8 cellular contexts compared by ENCODE assay signal in genomic region chr11:723120-723883, GRCh38. TPM values are rescaled to one million over a fixed set of nuclear protein-coding genes. Genes with fewer than 3 reads are reported as not detected.
DNase-seq lines count a peak whose midpoint lies in the region; ATAC-seq, FAIRE-seq and TF ChIP-seq lines count a peak whose summit lies in the region.

No MANE protein-coding gene starts in this region.

- H3K27me3 Mint-ChIP-seq in activated CD4-positive, alpha-beta T cell treated with anti-CD3 and anti-CD28 coated beads, Interleukin-2, amount 10 ng/mL, durations not matched to agents 7 days and 5 days = peaks cover 27% of the 10 kb centered on the region

- CTCF ChIA-PET in activated CD4-positive, alpha-beta T cell treated with anti-CD3 and anti-CD28 coated beads, Interleukin-2, amount 10 ng/mL, durations not matched to agents 7 days and 5 days (lab: Charles Lee) = interaction anchor here (0.7 to 3.4 kb wide), 14 partner anchors 10 to 169 kb away, joined by 3 to 16 read pairs (median 4); partner anchors contain the start of genes DEAF1, EPS8L2, LMNTD2 and TMEM80

- H3K36me3 Mint-ChIP-seq in activated CD4-positive, alpha-beta T cell treated with anti-CD3 and anti-CD28 coated beads, Interleukin-2, amount 10 ng/mL, durations not matched to agents 7 days and 5 days (ENCODE audit: low read depth) = no peaks in the 10 kb centered on the region

- no peaks in the 10 kb centered on the region for H3K9me3 Mint-ChIP-seq in activated CD4-positive, alpha-beta T cell treated with anti-CD3 and anti-CD28 coated beads, Interleukin-2, amount 10 ng/mL, durations not matched to agents 7 days and 5 days

- POLR2A ChIA-PET in activated CD4-positive, alpha-beta T cell treated with anti-CD3 and anti-CD28 coated beads, Interleukin-2, amount 10 ng/mL, durations not matched to agents 7 days and 5 days (lab: Charles Lee) = no interaction called here

- peak; percentile 66 for DNase-seq in NOMO-1 treated with DMSO at 0.1 percent for 48 hours (lab: John Stamatoyannopoulos, UW; ENCODE audit: unreplicated experiment)
- DNase-seq in NOMO-1 treated with dmso at 0.1 percent for 144 hours (lab: John Stamatoyannopoulos, UW; ENCODE audit: unreplicated experiment) = no peak
- DNase-seq in NCI-H1105 (lab: John Stamatoyannopoulos, UW) = peak; percentile 51
- DNase-seq in activated CD4-positive, alpha-beta T cell treated with anti-CD3 and anti-CD28 coated beads, Interleukin-2, amount 10 ng/mL, durations not matched to agents 7 days and 5 days = peak; percentile 72
- DNase-seq in epithelial cell of proximal tubule (ENCODE audit: low read depth) = no peak
- peak; percentile 36 for DNase-seq in non-pigmented ciliary epithelial cell (ENCODE audit: low read depth)
- DNase-seq in H54 (ENCODE audit: insufficient read length, low spot score) = no peak

- peak overlapping the region; percentile 78 for H3K27ac Mint-ChIP-seq in activated CD4-positive, alpha-beta T cell treated with anti-CD3 and anti-CD28 coated beads, Interleukin-2, amount 10 ng/mL, durations not matched to agents 7 days and 5 days

- no peak overlapping the region for H3K4me3 Mint-ChIP-seq in activated CD4-positive, alpha-beta T cell treated with anti-CD3 and anti-CD28 coated beads, Interleukin-2, amount 10 ng/mL, durations not matched to agents 7 days and 5 days

- TF ChIP-seq POLR2A in H54 (IDR thresholded peaks at IDR 0.05; ENCODE audit: low read depth, low read length) = no peak

- ATAC-seq in GM21619 (IDR thresholded peaks at IDR 0.05; ENCODE audit: unreplicated experiment) = no peak

- peak; percentile 63 for TF ChIP-seq CTCF in epithelial cell of proximal tubule (conservative IDR thresholded peaks at IDR 0.05; ENCODE audit: low read depth, low read length)

- no peak for FAIRE-seq in H54 (lab: Jason Lieb, UNC)

- H3K4me1 Mint-ChIP-seq in activated CD4-positive, alpha-beta T cell treated with anti-CD3 and anti-CD28 coated beads, Interleukin-2, amount 10 ng/mL, durations not matched to agents 7 days and 5 days = peaks cover 21% of the 10 kb centered on the region

- H3K4me3 ChIP-seq in epithelial cell of proximal tubule (ENCODE audit: low read depth, low read length) = no peak overlapping the region

RNA-seq across cellular contexts. Expression of gene EPS8L2, which starts 17.3 kb away (rescaled TPM):
- 10 to 100 TPM in 1 of 2 experiments, 1 to 10 TPM in 1; 7.8 to 11.9 TPM for total RNA-seq in activated CD4-positive, alpha-beta T cell treated with anti-CD3 and anti-CD28 coated beads, Interleukin-2, amount 10 ng/mL, durations not matched to agents 7 days and 5 days
- 145 and 151 TPM in 2 replicates for total RNA-seq in epithelial cell of proximal tubule

RNA-seq across cellular contexts. Expression of gene TALDO1, which starts 24.0 kb away (rescaled TPM):
- 100 to 1,000 TPM; 219 to 268 TPM for total RNA-seq in activated CD4-positive, alpha-beta T cell treated with anti-CD3 and anti-CD28 coated beads, Interleukin-2, amount 10 ng/mL, durations not matched to agents 7 days and 5 days
- total RNA-seq in epithelial cell of proximal tubule = 332 and 365 TPM in 2 replicates

RNA-seq across cellular contexts. Expression of gene TMEM80, which starts 27.7 kb away (rescaled TPM):
- total RNA-seq in activated CD4-positive, alpha-beta T cell treated with anti-CD3 and anti-CD28 coated beads, Interleukin-2, amount 10 ng/mL, durations not matched to agents 7 days and 5 days = 10 to 100 TPM; 39.1 to 44.7 TPM
- 10.7 and 20.8 TPM in 2 replicates for total RNA-seq in epithelial cell of proximal tubule

RNA-seq across cellular contexts. Expression of gene DEAF1, which starts 28.3 kb away (rescaled TPM):
- total RNA-seq in activated CD4-positive, alpha-beta T cell treated with anti-CD3 and anti-CD28 coated beads, Interleukin-2, amount 10 ng/mL, durations not matched to agents 7 days and 5 days = 10 to 100 TPM; 44.0 to 48.8 TPM
- 38.2 and 40.4 TPM in 2 replicates for total RNA-seq in epithelial cell of proximal tubule

RNA-seq across cellular contexts. Expression of gene GATD1, which starts 54.0 kb away (rescaled TPM):
- total RNA-seq in activated CD4-positive, alpha-beta T cell treated with anti-CD3 and anti-CD28 coated beads, Interleukin-2, amount 10 ng/mL, durations not matched to agents 7 days and 5 days = 10 to 100 TPM; 58.2 to 62.1 TPM
- 32.6 and 68.8 TPM in 2 replicates for total RNA-seq in epithelial cell of proximal tubule

Comparison
In these comparisons a context has a peak if more than half of its experiments do, and no peak if none do; other contexts are left out.
1. DNase-seq: peak in NOMO-1 treated with DMSO at 0.1 percent for 48 hours (single experiment), NCI-H1105 (single experiment), activated CD4-positive, alpha-beta T cell treated with anti-CD3 and anti-CD28 coated beads, Interleukin-2, amount 10 ng/mL, durations not matched to agents 7 days and 5 days (single experiment) and non-pigmented ciliary epithelial cell (single experiment); none in NOMO-1 treated with dmso at 0.1 percent for 144 hours (single experiment), epithelial cell of proximal tubule (single experiment) and H54 (single experiment).
2. RNA of gene EPS8L2, which starts 17.3 kb away (total RNA-seq): 145 to 151 TPM in epithelial cell of proximal tubule; 7.8 to 11.9 TPM in activated CD4-positive, alpha-beta T cell treated with anti-CD3 and anti-CD28 coated beads, Interleukin-2, amount 10 ng/mL, durations not matched to agents 7 days and 5 days; every median in the first group is over 10 times any median in the second.